1 cellular context compared by ENCODE assay signal in the genomic region with DNA sequence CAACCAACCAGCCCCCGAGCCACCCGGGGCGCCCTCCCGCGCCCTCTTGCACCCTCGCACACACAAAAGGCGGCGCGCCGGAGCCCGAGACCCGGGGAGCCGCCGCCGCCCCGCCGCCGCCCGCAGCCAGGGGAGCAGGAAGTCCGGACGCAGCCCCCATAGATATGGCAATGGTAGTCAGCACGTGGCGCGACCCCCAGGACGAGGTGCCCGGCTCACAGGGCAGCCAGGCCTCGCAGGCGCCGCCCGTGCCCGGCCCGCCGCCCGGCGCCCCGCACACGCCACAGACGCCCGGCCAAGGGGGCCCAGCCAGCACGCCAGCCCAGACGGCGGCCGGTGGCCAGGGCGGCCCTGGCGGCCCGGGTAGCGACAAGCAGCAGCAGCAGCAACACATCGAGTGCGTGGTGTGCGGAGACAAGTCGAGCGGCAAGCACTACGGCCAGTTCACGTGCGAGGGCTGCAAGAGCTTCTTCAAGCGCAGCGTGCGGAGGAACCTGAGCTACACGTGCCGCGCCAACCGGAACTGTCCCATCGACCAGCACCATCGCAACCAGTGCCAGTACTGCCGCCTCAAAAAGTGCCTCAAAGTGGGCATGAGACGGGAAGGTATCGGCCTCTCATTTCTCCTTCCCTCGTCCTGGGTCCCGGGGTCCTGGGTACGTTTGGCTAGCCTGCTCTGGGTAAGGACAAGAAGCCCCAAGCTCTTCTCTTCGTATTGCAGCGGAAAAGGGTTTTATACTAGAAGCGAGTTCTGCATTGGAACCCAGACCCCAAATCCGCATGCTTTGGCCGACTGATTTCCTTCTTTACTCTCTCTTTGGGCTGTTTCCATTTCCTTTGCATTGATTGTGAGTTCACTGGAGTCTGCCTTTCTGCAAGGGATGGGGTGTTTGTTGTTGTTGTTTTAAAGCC.
TF ChIP-seq lines count a peak whose summit lies in the region.

No MANE protein-coding gene starts in this region.

TF ChIP-seq in K562, 482 proteins besides CTCF, POLR2A, EP300 and RAD21 (continued from another document and continues in another):
- TF ChIP-seq, protein P1, sequence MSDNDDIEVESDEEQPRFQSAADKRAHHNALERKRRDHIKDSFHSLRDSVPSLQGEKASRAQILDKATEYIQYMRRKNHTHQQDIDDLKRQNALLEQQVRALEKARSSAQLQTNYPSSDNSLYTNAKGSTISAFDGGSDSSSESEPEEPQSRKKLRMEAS (CRISPR knock-in tag; IDR thresholded peaks at IDR 0.05) = peak; percentile 87
- no peak for TF ChIP-seq ZNF695 (CRISPR knock-in tag; IDR thresholded peaks at IDR 0.05)
- TF ChIP-seq, protein P2, sequence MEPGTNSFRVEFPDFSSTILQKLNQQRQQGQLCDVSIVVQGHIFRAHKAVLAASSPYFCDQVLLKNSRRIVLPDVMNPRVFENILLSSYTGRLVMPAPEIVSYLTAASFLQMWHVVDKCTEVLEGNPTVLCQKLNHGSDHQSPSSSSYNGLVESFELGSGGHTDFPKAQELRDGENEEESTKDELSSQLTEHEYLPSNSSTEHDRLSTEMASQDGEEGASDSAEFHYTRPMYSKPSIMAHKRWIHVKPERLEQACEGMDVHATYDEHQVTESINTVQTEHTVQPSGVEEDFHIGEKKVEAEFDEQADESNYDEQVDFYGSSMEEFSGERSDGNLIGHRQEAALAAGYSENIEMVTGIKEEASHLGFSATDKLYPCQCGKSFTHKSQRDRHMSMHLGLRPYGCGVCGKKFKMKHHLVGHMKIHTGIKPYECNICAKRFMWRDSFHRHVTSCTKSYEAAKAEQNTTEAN (CRISPR knock-in tag; IDR thresholded peaks at IDR 0.05) = no peak
- TF ChIP-seq ATF1 (CRISPR knock-in tag; IDR thresholded peaks at IDR 0.05) = no peak
- 0 out of 2 replicates have a peak, but pooled peaks have one; percentile 9 for TF ChIP-seq ATF1 (tag; IDR thresholded peaks at IDR 0.05)
- 0 out of 2 replicates have a peak, but pooled peaks have one; percentile 58 for TF ChIP-seq ZNF589 (CRISPR knock-in tag; IDR thresholded peaks at IDR 0.05; ENCODE audit: low read depth)
- peak; percentile 52; the same call in 1 of the 2 replicates for TF ChIP-seq RNF2 (IDR thresholded peaks at IDR 0.05)
- no peak for TF ChIP-seq SNRNP70 (optimal IDR thresholded peaks at IDR 0.05; ENCODE audit: low read depth, low read length)
- no peak for TF ChIP-seq HNRNPK (IDR thresholded peaks at IDR 0.05; ENCODE audit: low read depth, low read length, poor library complexity, severe bottlenecking)
- TF ChIP-seq JUND (IDR thresholded peaks at IDR 0.05; ENCODE audit: borderline replicate concordance, low read depth, low read length) = no peak
- no peak for TF ChIP-seq JUND (tag; IDR thresholded peaks at IDR 0.05; ENCODE audit: borderline replicate concordance, low read depth, low read length)
- TF ChIP-seq MECOM (CRISPR knock-in tag; IDR thresholded peaks at IDR 0.05) = no peak
- TF ChIP-seq, protein P3, sequence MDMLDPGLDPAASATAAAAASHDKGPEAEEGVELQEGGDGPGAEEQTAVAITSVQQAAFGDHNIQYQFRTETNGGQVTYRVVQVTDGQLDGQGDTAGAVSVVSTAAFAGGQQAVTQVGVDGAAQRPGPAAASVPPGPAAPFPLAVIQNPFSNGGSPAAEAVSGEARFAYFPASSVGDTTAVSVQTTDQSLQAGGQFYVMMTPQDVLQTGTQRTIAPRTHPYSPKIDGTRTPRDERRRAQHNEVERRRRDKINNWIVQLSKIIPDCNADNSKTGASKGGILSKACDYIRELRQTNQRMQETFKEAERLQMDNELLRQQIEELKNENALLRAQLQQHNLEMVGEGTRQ (CRISPR knock-in tag; IDR thresholded peaks at IDR 0.05) = peak; percentile 46
- peak in 1 of 2 experiments; percentile 78; a peak in 1 of 4 replicates for TF ChIP-seq HDAC1 (IDR thresholded peaks at IDR 0.05)
- TF ChIP-seq TEAD1 (CRISPR knock-in tag; IDR thresholded peaks at IDR 0.05) = peak in 1 of 2 experiments; percentile 36; a peak in 1 of 4 replicates
- TF ChIP-seq, protein P4, sequence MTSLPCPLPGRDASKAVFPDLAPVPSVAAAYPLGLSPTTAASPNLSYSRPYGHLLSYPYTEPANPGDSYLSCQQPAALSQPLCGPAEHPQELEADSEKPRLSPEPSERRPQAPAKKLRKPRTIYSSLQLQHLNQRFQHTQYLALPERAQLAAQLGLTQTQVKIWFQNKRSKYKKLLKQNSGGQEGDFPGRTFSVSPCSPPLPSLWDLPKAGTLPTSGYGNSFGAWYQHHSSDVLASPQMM (CRISPR knock-in tag; IDR thresholded peaks at IDR 0.05) = no peak
- TF ChIP-seq, protein P5, sequence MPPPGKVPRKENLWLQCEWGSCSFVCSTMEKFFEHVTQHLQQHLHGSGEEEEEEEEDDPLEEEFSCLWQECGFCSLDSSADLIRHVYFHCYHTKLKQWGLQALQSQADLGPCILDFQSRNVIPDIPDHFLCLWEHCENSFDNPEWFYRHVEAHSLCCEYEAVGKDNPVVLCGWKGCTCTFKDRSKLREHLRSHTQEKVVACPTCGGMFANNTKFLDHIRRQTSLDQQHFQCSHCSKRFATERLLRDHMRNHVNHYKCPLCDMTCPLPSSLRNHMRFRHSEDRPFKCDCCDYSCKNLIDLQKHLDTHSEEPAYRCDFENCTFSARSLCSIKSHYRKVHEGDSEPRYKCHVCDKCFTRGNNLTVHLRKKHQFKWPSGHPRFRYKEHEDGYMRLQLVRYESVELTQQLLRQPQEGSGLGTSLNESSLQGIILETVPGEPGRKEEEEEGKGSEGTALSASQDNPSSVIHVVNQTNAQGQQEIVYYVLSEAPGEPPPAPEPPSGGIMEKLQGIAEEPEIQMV (tag; conservative IDR thresholded peaks at IDR 0.05; ENCODE audit: low read depth) = no peak
- TF ChIP-seq FIP1L1 (IDR thresholded peaks at IDR 0.05; ENCODE audit: low read depth, low read length, poor library complexity, severe bottlenecking) = no peak
- TF ChIP-seq NR3C1 (CRISPR knock-in tag; IDR thresholded peaks at IDR 0.05) = no peak; the same call in 1 of the 2 replicates
- TF ChIP-seq, protein P6, sequence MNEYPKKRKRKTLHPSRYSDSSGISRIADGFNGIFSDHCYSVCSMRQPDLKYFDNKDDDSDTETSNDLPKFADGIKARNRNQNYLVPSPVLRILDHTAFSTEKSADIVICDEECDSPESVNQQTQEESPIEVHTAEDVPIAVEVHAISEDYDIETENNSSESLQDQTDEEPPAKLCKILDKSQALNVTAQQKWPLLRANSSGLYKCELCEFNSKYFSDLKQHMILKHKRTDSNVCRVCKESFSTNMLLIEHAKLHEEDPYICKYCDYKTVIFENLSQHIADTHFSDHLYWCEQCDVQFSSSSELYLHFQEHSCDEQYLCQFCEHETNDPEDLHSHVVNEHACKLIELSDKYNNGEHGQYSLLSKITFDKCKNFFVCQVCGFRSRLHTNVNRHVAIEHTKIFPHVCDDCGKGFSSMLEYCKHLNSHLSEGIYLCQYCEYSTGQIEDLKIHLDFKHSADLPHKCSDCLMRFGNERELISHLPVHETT (CRISPR knock-in tag; conservative IDR thresholded peaks at IDR 0.05 in 1 of 2, IDR thresholded peaks at IDR 0.05 in 1 of 2) = no peak
- TF ChIP-seq ZNF778 (CRISPR knock-in tag; IDR thresholded peaks at IDR 0.05) = no peak
- TF ChIP-seq CREB1 (IDR thresholded peaks at IDR 0.05) = no peak
- TF ChIP-seq CREB1 (CRISPR knock-in tag; IDR thresholded peaks at IDR 0.05) = no peak
- 0 out of 2 replicates have a peak, but pooled peaks have one; percentile 36 for TF ChIP-seq GATAD2B (IDR thresholded peaks at IDR 0.05; ENCODE audit: borderline replicate concordance)
- no peak for TF ChIP-seq GATA2 (CRISPR knock-in tag; IDR thresholded peaks at IDR 0.05)
- TF ChIP-seq SREBF2 (CRISPR knock-in tag; IDR thresholded peaks at IDR 0.05) = no peak
- 0 out of 2 replicates have a peak, but pooled peaks have one; percentile 33 for TF ChIP-seq ZBTB1 (CRISPR knock-in tag; IDR thresholded peaks at IDR 0.05; ENCODE audit: borderline replicate concordance, low read depth)
- TF ChIP-seq, protein P7, sequence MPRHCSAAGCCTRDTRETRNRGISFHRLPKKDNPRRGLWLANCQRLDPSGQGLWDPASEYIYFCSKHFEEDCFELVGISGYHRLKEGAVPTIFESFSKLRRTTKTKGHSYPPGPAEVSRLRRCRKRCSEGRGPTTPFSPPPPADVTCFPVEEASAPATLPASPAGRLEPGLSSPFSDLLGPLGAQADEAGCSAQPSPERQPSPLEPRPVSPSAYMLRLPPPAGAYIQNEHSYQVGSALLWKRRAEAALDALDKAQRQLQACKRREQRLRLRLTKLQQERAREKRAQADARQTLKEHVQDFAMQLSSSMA (CRISPR knock-in tag; IDR thresholded peaks at IDR 0.05) = no peak
- peak; percentile 58; the same call in 1 of the 2 replicates for TF ChIP-seq PYGO2 (tag; IDR thresholded peaks at IDR 0.05)
- TF ChIP-seq, protein P8, sequence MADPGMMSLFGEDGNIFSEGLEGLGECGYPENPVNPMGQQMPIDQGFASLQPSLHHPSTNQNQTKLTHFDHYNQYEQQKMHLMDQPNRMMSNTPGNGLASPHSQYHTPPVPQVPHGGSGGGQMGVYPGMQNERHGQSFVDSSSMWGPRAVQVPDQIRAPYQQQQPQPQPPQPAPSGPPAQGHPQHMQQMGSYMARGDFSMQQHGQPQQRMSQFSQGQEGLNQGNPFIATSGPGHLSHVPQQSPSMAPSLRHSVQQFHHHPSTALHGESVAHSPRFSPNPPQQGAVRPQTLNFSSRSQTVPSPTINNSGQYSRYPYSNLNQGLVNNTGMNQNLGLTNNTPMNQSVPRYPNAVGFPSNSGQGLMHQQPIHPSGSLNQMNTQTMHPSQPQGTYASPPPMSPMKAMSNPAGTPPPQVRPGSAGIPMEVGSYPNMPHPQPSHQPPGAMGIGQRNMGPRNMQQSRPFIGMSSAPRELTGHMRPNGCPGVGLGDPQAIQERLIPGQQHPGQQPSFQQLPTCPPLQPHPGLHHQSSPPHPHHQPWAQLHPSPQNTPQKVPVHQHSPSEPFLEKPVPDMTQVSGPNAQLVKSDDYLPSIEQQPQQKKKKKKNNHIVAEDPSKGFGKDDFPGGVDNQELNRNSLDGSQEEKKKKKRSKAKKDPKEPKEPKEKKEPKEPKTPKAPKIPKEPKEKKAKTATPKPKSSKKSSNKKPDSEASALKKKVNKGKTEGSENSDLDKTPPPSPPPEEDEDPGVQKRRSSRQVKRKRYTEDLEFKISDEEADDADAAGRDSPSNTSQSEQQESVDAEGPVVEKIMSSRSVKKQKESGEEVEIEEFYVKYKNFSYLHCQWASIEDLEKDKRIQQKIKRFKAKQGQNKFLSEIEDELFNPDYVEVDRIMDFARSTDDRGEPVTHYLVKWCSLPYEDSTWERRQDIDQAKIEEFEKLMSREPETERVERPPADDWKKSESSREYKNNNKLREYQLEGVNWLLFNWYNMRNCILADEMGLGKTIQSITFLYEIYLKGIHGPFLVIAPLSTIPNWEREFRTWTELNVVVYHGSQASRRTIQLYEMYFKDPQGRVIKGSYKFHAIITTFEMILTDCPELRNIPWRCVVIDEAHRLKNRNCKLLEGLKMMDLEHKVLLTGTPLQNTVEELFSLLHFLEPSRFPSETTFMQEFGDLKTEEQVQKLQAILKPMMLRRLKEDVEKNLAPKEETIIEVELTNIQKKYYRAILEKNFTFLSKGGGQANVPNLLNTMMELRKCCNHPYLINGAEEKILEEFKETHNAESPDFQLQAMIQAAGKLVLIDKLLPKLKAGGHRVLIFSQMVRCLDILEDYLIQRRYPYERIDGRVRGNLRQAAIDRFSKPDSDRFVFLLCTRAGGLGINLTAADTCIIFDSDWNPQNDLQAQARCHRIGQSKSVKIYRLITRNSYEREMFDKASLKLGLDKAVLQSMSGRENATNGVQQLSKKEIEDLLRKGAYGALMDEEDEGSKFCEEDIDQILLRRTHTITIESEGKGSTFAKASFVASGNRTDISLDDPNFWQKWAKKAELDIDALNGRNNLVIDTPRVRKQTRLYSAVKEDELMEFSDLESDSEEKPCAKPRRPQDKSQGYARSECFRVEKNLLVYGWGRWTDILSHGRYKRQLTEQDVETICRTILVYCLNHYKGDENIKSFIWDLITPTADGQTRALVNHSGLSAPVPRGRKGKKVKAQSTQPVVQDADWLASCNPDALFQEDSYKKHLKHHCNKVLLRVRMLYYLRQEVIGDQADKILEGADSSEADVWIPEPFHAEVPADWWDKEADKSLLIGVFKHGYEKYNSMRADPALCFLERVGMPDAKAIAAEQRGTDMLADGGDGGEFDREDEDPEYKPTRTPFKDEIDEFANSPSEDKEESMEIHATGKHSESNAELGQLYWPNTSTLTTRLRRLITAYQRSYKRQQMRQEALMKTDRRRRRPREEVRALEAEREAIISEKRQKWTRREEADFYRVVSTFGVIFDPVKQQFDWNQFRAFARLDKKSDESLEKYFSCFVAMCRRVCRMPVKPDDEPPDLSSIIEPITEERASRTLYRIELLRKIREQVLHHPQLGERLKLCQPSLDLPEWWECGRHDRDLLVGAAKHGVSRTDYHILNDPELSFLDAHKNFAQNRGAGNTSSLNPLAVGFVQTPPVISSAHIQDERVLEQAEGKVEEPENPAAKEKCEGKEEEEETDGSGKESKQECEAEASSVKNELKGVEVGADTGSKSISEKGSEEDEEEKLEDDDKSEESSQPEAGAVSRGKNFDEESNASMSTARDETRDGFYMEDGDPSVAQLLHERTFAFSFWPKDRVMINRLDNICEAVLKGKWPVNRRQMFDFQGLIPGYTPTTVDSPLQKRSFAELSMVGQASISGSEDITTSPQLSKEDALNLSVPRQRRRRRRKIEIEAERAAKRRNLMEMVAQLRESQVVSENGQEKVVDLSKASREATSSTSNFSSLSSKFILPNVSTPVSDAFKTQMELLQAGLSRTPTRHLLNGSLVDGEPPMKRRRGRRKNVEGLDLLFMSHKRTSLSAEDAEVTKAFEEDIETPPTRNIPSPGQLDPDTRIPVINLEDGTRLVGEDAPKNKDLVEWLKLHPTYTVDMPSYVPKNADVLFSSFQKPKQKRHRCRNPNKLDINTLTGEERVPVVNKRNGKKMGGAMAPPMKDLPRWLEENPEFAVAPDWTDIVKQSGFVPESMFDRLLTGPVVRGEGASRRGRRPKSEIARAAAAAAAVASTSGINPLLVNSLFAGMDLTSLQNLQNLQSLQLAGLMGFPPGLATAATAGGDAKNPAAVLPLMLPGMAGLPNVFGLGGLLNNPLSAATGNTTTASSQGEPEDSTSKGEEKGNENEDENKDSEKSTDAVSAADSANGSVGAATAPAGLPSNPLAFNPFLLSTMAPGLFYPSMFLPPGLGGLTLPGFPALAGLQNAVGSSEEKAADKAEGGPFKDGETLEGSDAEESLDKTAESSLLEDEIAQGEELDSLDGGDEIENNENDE (IDR thresholded peaks at IDR 0.05; ENCODE audit: low read depth, low read length) = no peak
- TF ChIP-seq RBFOX2 (IDR thresholded peaks at IDR 0.05; ENCODE audit: low read depth, low read length) = peak; percentile 71
- no peak for TF ChIP-seq ASH1L (IDR thresholded peaks at IDR 0.05; ENCODE audit: borderline replicate concordance, low read depth, partially characterized antibody)
- no peak for TF ChIP-seq U2AF2 (optimal IDR thresholded peaks at IDR 0.05; ENCODE audit: low read depth, low read length)
- TF ChIP-seq ILK (tag; IDR thresholded peaks at IDR 0.05; ENCODE audit: borderline replicate concordance, low read depth) = no peak
- TF ChIP-seq, protein P9, sequence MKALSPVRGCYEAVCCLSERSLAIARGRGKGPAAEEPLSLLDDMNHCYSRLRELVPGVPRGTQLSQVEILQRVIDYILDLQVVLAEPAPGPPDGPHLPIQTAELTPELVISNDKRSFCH (CRISPR knock-in tag; IDR thresholded peaks at IDR 0.05) = no peak
- TF ChIP-seq, protein P9 (tag; IDR thresholded peaks at IDR 0.05) = peak; percentile 65; the same call in 1 of the 2 replicates
- no peak for TF ChIP-seq SIRT6 (IDR thresholded peaks at IDR 0.05; ENCODE audit: low read depth, low read length)
- TF ChIP-seq C11orf30 (IDR thresholded peaks at IDR 0.05; ENCODE audit: low read depth) = no peak
- peak; percentile 80 for TF ChIP-seq POLR2G (IDR thresholded peaks at IDR 0.05; ENCODE audit: low read depth, low read length)
